Comparison of ENCODE assay signal across 20 cellular contexts in the genomic region with DNA sequence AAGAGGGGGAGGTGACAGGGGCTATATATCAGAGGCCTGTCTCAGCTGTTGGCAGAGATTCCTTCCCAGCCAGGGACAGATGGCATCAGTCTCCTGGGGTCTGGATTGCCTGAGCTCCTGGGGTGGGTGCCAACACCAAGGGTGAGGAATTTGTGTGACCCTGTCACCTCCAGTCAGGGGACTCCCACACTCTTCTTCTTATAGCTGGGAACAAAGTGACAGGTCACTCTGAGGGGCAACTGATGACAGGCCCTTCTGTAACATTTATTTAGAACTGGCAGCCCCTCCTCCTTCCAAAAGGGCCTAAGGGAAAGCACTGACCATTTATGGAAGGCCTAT. TPM values are rescaled to one million over a fixed set of nuclear protein-coding genes. Genes with fewer than 3 reads are reported as not detected.
DNase-seq lines count a peak whose midpoint lies in the region; TF ChIP-seq lines count a peak whose summit lies in the region.
"Had no signal": no experiment of that assay in that cellular context is flagged by ENCODE, and none has a peak within 500 bp of the region (broad histone marks: within the 10 kb centered on the region; RNA-seq: fewer than 3 reads in every experiment).

No MANE protein-coding gene starts in this region.

- H3K18ac ChIP-seq in trophoblast cell (ENCODE audit: low read length), result no peak overlapping the region

- H3K23ac ChIP-seq in trophoblast cell (ENCODE audit: low read length), result no peak overlapping the region

- no peak overlapping the region for H3K4me3 ChIP-seq in trophoblast cell (ENCODE audit: low read depth, low read length)
- H3K4me3 ChIP-seq: GM23338, lower lobe of right lung, Peyer's patch, upper lobe of left lung had no signal

- H3K27me3 Mint-ChIP-seq in brain (peaks cover 17% of the 10 kb centered on the region), immature natural killer cell (ENCODE audit: low read depth in 3 of 3) (peaks cover 0 to 9% (median 2%) of the 10 kb centered on the region in 3 donors)

- no peak overlapping the region for H4K91ac ChIP-seq in trophoblast cell (ENCODE audit: low read depth, low read length)

- no peak overlapping the region for H3K4me3 Mint-ChIP-seq in brain
- no peak overlapping the region for H3K4me3 Mint-ChIP-seq in immature natural killer cell
- H3K4me3 Mint-ChIP-seq: activated CD4-positive, alpha-beta T cell treated with anti-CD3 and anti-CD28 coated beads for 36 hours; central memory CD8-positive, alpha-beta T cell; GM23338; stimulated activated naive CD8-positive, alpha-beta T cell treated with anti-CD3 and anti-CD28 coated beads, Interleukin-15, Interleukin-2, amounts not matched to agents 100 ng/mL and 50 ng/mL, for 24 hours had no signal

- peaks cover 7% of the 10 kb centered on the region for H3K79me1 ChIP-seq in trophoblast cell (ENCODE audit: low read length)

- H2AK5ac ChIP-seq in trophoblast cell (ENCODE audit: low read length), result no peak overlapping the region

- no peak overlapping the region for H2BK5ac ChIP-seq in trophoblast cell (ENCODE audit: low read depth, low read length, poor library complexity)

- H3K36me3 Mint-ChIP-seq in brain (no peaks in the 10 kb centered on the region), immature natural killer cell (peaks cover 0 to 7% (median 0%) of the 10 kb centered on the region in 3 donors)

- no peaks in the 10 kb centered on the region for H3K9me3 ChIP-seq in trophoblast cell (ENCODE audit: insufficient read depth, low read depth, low read length)
- H3K9me3 ChIP-seq: lower lobe of right lung, Peyer's patch, upper lobe of left lung had no signal

- H4K12ac ChIP-seq in trophoblast cell (ENCODE audit: low read depth, low read length), result no peak overlapping the region

- H3K4me1 ChIP-seq in trophoblast cell (ENCODE audit: control insufficient read depth in 1 of 2, insufficient read depth in 2 of 2, low read length in 2 of 2), result peaks cover 8 to 11% of the 10 kb centered on the region in 2 experiments
- H3K4me1 ChIP-seq: Peyer's patch had no signal

- no peak overlapping the region for H2BK120ac ChIP-seq in trophoblast cell (ENCODE audit: insufficient read depth, low read length, poor library complexity)

- DNase-seq in DMS 273 (lab: John Stamatoyannopoulos, UW; ENCODE audit: unreplicated experiment) (peak; percentile 72), NCI-H1694 treated with DMSO at 0.1 percent for 48 hours (lab: John Stamatoyannopoulos, UW) (peak; percentile 82), left kidney (ENCODE audit: low read depth, low spot score) (peak; percentile 93), trophoblast cell (no peak), immature natural killer cell (no peak), cortex of kidney (lab: John Stamatoyannopoulos, UW) (no peak), NCI-H226 (no peak)
- DNase-seq: amygdala; glutamatergic neuron; lower lobe of right lung; naive B cell; NCI-H1092 treated with DMSO at 0.1 percent for 48 hours; stimulated activated CD4-positive, alpha-beta T cell treated with anti-CD3 and anti-CD28 coated beads, Interleukin-2, amount 100 ng/mL, for 24 hours had no signal

- H3K14ac ChIP-seq in trophoblast cell (ENCODE audit: low read length), result no peak overlapping the region

- H2BK12ac ChIP-seq in trophoblast cell (ENCODE audit: low read length), result no peak overlapping the region

- H3K27ac Mint-ChIP-seq in brain (peak overlapping the region in 3 of 5 experiments; percentile 62 to 83 (median 76)), immature natural killer cell (no peak overlapping the region)
- H3K27ac Mint-ChIP-seq: activated CD4-positive, alpha-beta T cell treated with anti-CD3 and anti-CD28 coated beads for 36 hours; GM23338; stimulated activated naive CD8-positive, alpha-beta T cell treated with anti-CD3 and anti-CD28 coated beads, Interleukin-15, Interleukin-2, amounts not matched to agents 100 ng/mL and 50 ng/mL, for 24 hours had no signal

- H3K9me3 Mint-ChIP-seq in brain (peaks cover 0 to 10% (median 2%) of the 10 kb centered on the region in 5 experiments), immature natural killer cell (peaks cover 0 to 4% (median under 1%) of the 10 kb centered on the region in 6 donors)
- H3K9me3 Mint-ChIP-seq: central memory CD8-positive, alpha-beta T cell; GM23338 had no signal

- no peak for TF ChIP-seq CTCF in brain (conservative IDR thresholded peaks at IDR 0.05)

- peaks cover 21% of the 10 kb centered on the region for H3K4me1 Mint-ChIP-seq in brain
- H3K4me1 Mint-ChIP-seq in immature natural killer cell, result peaks cover 33 to 45% of the 10 kb centered on the region in 2 donors

- no peak overlapping the region for H3K27ac ChIP-seq in trophoblast cell (ENCODE audit: low read depth, low read length)
- H3K27ac ChIP-seq: lower lobe of right lung, Peyer's patch, upper lobe of left lung had no signal

- no peak overlapping the region for H2AFZ ChIP-seq in trophoblast cell (ENCODE audit: insufficient read depth, low read length, poor library complexity)
- H2AFZ ChIP-seq: GM23338 had no signal

- no peak overlapping the region for H3K4ac ChIP-seq in trophoblast cell (ENCODE audit: low read depth, low read length)

- H4K8ac ChIP-seq in trophoblast cell (ENCODE audit: low read depth, low read length), result no peak overlapping the region

- H3K27me3 ChIP-seq in trophoblast cell (ENCODE audit: insufficient read depth, low read length), result no peaks in the 10 kb centered on the region
- H3K27me3 ChIP-seq: Peyer's patch, upper lobe of left lung had no signal

- H3K4me2 ChIP-seq in trophoblast cell (ENCODE audit: low read length), result no peak overlapping the region
- H3K4me2 ChIP-seq: GM23338 had no signal

- H3K79me2 ChIP-seq in trophoblast cell (ENCODE audit: control insufficient read depth, insufficient read depth, low read length, poor library complexity), result no peaks in the 10 kb centered on the region

- H3K9ac ChIP-seq in trophoblast cell (ENCODE audit: low read length), result no peak overlapping the region

- no peaks in the 10 kb centered on the region for H3K36me3 ChIP-seq in trophoblast cell (ENCODE audit: control insufficient read depth in 1 of 2, insufficient read depth in 2 of 2, low read length in 2 of 2)
- H3K36me3 ChIP-seq: lower lobe of right lung, Peyer's patch, upper lobe of left lung had no signal

RNA-seq across cellular contexts. Expression of gene DUSP5, which starts 53.7 kb away (rescaled TPM):
- polyA plus RNA-seq in brain (ENCODE audit: insufficient read depth, low read depth, low replicate concordance) (2.8 TPM), immature natural killer cell (1 to 10 TPM; 2.9 to 4.5 (median 2.9) TPM)
- 157 and 165 TPM in 2 replicates for polyA plus RNA-seq in trophoblast cell (2013)

Comparison
In these comparisons a context has a peak if more than half of its experiments do, and no peak if none do; other contexts are left out.
1. DNase-seq: peak in DMS 273 (single experiment), NCI-H1694 treated with DMSO at 0.1 percent for 48 hours (single experiment) and left kidney (single experiment); none in trophoblast cell (0 of 2), immature natural killer cell (0 of 3), cortex of kidney (single experiment) and NCI-H226 (single experiment).
2. H3K27ac Mint-ChIP-seq: peak in brain (3 of 5); none in immature natural killer cell (0 of 6).